ENCODE assay signal across 22 cellular contexts in the genomic region with DNA sequence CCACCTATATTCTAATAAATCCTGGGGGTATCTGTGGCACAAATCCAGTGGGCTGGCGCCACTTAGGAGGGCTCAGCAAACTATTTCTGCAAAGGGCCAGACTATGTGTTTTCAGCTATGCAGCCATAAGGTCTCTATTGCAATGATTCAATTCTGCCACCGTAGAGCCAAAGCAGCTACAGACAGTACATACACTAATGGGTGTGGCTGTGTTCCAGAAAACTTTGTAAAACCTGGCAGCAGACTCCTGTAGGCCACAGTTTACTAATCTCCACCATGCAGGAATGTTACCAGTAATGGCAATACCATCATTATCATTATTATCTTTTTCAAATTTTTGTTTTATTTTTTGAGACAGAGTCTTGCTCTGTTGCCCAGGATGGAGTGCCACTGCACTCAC.
DNase-seq lines count a peak whose midpoint lies in the region; ATAC-seq and TF ChIP-seq lines count a peak whose summit lies in the region.
"Had no signal": no experiment of that assay in that cellular context is flagged by ENCODE, and none has a peak within 500 bp of the region (broad histone marks: within the 10 kb centered on the region; RNA-seq: fewer than 3 reads in every experiment).

No MANE protein-coding gene starts in this region.

- no peak overlapping the region for H3K27ac ChIP-seq in RWPE2 (ENCODE audit: poor library complexity, severe bottlenecking)
- H3K27ac ChIP-seq: BLaER1, GM23248 had no signal

- no peaks in the 10 kb centered on the region for H3K27me3 ChIP-seq in RWPE2 (ENCODE audit: insufficient read depth, poor library complexity, severe bottlenecking)
- H3K27me3 ChIP-seq: BLaER1 had no signal

- H3K9me3 ChIP-seq in RWPE2 (ENCODE audit: severe bottlenecking) = no peaks in the 10 kb centered on the region
- H3K9me3 ChIP-seq: BLaER1, Caco-2 had no signal

- TF ChIP-seq CTCF in RWPE2 (IDR thresholded peaks at IDR 0.05; ENCODE audit: poor library complexity, severe bottlenecking) = no peak

- H3K36me3 ChIP-seq in RWPE2 (ENCODE audit: low read depth) = peaks cover 52% of the 10 kb centered on the region
- H3K36me3 ChIP-seq: BLaER1 had no signal

- 0 out of 3 replicates have a peak, but pooled peaks have one; percentile 24 for ATAC-seq in RWPE2 (ENCODE audit: low read depth)
- no peak for ATAC-seq in GM19328 (IDR thresholded peaks at IDR 0.05; ENCODE audit: unreplicated experiment)

- peak; percentile 35 to 64 for DNase-seq in NCI-H446 (lab: John Stamatoyannopoulos, UW)
- no peak for DNase-seq in RWPE2 (ENCODE audit: low spot score)
- peak; percentile 11 for DNase-seq in fibroblast of peridontal ligament (ENCODE audit: extremely low read depth)
- no peak for DNase-seq in dermis blood vessel endothelial cell
- no peak for DNase-seq in GM03348 (ENCODE audit: low spot score)
- no peak for DNase-seq in effector CD8-positive, alpha-beta T cell (lab: John Stamatoyannopoulos, UW)
- DNase-seq: Caco-2; CD4-positive, alpha-beta T cell; DMS 273 treated with DMSO at 0.1 percent for 48 hours; DMS79 treated with DMSO at 0.1 percent for 48 hours; GM23248; H9; HFFc6; Kasumi-1; NCI-H1048; NCI-H146; NCI-H2029; NCI-H345; NCI-H526 treated with DMSO at 0.1 percent for 48 hours; SHP77 treated with DMSO at 0.1 percent for 48 hours had no signal

- no peaks in the 10 kb centered on the region for H3K4me1 ChIP-seq in RWPE2 (ENCODE audit: insufficient read depth, poor library complexity, severe bottlenecking)

- H3K4me3 ChIP-seq in RWPE2 (ENCODE audit: severe bottlenecking) = no peak overlapping the region
- H3K4me3 ChIP-seq: BLaER1, GM23248 had no signal

Comparison
In these comparisons a context has a peak if more than half of its experiments do, and no peak if none do; other contexts are left out.
1. DNase-seq: peak in NCI-H446 (2 of 2) and fibroblast of peridontal ligament (single experiment); none in RWPE2 (single experiment), dermis blood vessel endothelial cell (single experiment), GM03348 (single experiment) and effector CD8-positive, alpha-beta T cell (single experiment).